Comparison of ENCODE assay signal across 8 cellular contexts in the genomic region with DNA sequence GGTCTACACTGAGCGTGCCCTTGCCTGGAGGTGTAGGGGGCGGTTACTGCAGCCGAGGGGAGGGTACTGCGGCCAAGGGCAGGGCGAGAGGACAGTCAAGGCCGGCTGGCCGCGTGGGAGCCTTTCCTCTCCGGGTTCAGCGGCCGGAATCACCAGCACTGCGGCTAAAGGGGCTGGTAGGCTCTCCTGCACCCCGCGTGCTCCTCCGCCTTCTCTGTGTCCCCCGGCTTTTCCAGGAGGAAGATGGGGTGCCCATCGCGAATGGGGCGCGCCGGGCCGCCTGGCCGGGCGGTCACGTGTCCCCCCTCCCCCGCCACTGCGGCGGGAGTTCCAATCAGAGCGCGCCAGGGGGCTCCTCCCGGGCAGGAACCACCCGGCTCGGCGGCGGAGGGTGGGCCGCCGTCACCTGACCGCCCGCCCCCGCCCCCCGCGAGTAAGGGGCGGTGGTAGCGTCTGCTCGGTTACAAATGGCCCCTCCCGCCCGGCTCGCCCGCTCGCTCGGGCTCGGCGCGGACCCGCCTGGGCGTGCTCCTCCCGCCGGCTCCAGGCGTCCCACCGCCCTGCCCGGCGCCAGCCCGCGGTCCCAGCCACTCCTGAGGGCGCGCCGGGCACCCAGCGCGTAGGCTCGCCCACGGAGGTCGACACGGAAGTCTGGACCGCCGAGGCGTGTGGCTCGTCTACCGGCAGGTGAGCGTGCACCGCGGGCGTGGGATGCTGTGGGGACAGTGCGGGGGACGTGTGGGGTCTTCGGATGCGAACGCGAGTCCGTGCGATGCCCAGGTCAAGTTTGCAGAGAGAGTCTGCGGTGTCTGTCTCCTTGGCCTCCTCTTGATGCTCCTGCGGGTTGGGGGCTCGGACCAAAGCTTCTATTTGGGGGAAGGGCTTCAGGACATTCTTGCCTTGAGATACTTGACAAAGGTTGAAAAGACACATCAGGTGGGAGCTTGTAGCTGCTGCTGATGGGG.
A peak's percentile ranks its signal among the peaks of the same experiment; 100 is the strongest.
DNase-seq lines count a peak whose midpoint lies in the region; ATAC-seq and TF ChIP-seq lines count a peak whose summit lies in the region.

No MANE protein-coding gene starts in this region.

- no peak for DNase-seq in T-helper 2 cell treated with Interferon-gamma antibody and Interleukin-4, amounts not matched to agents 5 μg/mL and 100 μg/mL, for 36 hours (ENCODE audit: low spot score)
- DNase-seq in T-helper 2 cell, result no peak
- peak; percentile 73 for DNase-seq in RWPE1 (ENCODE audit: low spot score)
- no peak for DNase-seq in epithelial cell of proximal tubule (ENCODE audit: low read depth)
- DNase-seq in activated gamma-delta T cell (lab: John Stamatoyannopoulos, UW), result no peak

- peak overlapping the region; percentile 26 for H3K4me3 Mint-ChIP-seq in T-helper 2 cell treated with Interferon-gamma antibody and Interleukin-4, amounts not matched to agents 5 μg/mL and 100 μg/mL, for 36 hours

- H3K27ac ChIP-seq in RWPE1, result peak overlapping the region; percentile 87
- H3K27ac ChIP-seq in mucosa of rectum (ENCODE audit: low read depth in 2 of 2, low read length in 2 of 2), result no peak overlapping the region

- H3K36me3 Mint-ChIP-seq in T-helper 2 cell treated with Interferon-gamma antibody and Interleukin-4, amounts not matched to agents 5 μg/mL and 100 μg/mL, for 36 hours (ENCODE audit: low read depth), result peaks cover 2% of the 10 kb centered on the region

- TF ChIP-seq CTCF in RWPE1 (conservative IDR thresholded peaks at IDR 0.05; ENCODE audit: low read depth) (no peak), epithelial cell of proximal tubule (conservative IDR thresholded peaks at IDR 0.05; ENCODE audit: low read depth, low read length) (no peak)

- H3K4me3 ChIP-seq in epithelial cell of proximal tubule (ENCODE audit: low read depth, low read length), result peak overlapping the region; percentile 81
- peak overlapping the region; percentile 24 to 52 for H3K4me3 ChIP-seq in mucosa of rectum (ENCODE audit: low read length in 2 of 2)

- POLR2A ChIA-PET in RWPE1 (lab: Yijun Ruan, JAX; ENCODE audit: low non-redundant PET), result no interaction called here

- CTCF ChIA-PET in RWPE1 (lab: Yijun Ruan, JAX), result no interaction called here

- peaks cover 79% of the 10 kb centered on the region for H3K27me3 Mint-ChIP-seq in T-helper 2 cell treated with Interferon-gamma antibody and Interleukin-4, amounts not matched to agents 5 μg/mL and 100 μg/mL, for 36 hours (ENCODE audit: low read depth)

- no peak overlapping the region for H3K27ac Mint-ChIP-seq in T-helper 2 cell treated with Interferon-gamma antibody and Interleukin-4, amounts not matched to agents 5 μg/mL and 100 μg/mL, for 36 hours

- peaks cover 61 to 62% of the 10 kb centered on the region in 2 donors for H3K27me3 ChIP-seq in mucosa of rectum (ENCODE audit: control insufficient read depth in 2 of 2, insufficient read depth in 2 of 2, low read length in 2 of 2)

- H3K9ac ChIP-seq in mucosa of rectum (ENCODE audit: low read depth in 1 of 2, low read length in 2 of 2), result no peak overlapping the region

- H3K4me1 ChIP-seq in mucosa of rectum (ENCODE audit: control insufficient read depth in 2 of 2, insufficient read depth in 2 of 2, low read length in 2 of 2), result peaks cover 10 to 18% of the 10 kb centered on the region in 2 donors

- no peaks in the 10 kb centered on the region for H3K9me3 ChIP-seq in mucosa of rectum (ENCODE audit: control insufficient read depth in 2 of 2, low read length in 2 of 2)

- H3K9me3 Mint-ChIP-seq in T-helper 2 cell treated with Interferon-gamma antibody and Interleukin-4, amounts not matched to agents 5 μg/mL and 100 μg/mL, for 36 hours, result no peaks in the 10 kb centered on the region

- ATAC-seq in HG02943 (IDR thresholded peaks at IDR 0.05; ENCODE audit: low read depth, unreplicated experiment), result peak; percentile 40
- ATAC-seq in GM21528 (IDR thresholded peaks at IDR 0.05; ENCODE audit: low FRiP score, unreplicated experiment), result no peak

- no peaks in the 10 kb centered on the region for H3K36me3 ChIP-seq in mucosa of rectum (ENCODE audit: control insufficient read depth in 2 of 2, insufficient read depth in 2 of 2, low read length in 2 of 2)

- H3K4me1 Mint-ChIP-seq in T-helper 2 cell treated with Interferon-gamma antibody and Interleukin-4, amounts not matched to agents 5 μg/mL and 100 μg/mL, for 36 hours (ENCODE audit: low read depth), result peaks cover 27% of the 10 kb centered on the region
